In the genomic region with DNA sequence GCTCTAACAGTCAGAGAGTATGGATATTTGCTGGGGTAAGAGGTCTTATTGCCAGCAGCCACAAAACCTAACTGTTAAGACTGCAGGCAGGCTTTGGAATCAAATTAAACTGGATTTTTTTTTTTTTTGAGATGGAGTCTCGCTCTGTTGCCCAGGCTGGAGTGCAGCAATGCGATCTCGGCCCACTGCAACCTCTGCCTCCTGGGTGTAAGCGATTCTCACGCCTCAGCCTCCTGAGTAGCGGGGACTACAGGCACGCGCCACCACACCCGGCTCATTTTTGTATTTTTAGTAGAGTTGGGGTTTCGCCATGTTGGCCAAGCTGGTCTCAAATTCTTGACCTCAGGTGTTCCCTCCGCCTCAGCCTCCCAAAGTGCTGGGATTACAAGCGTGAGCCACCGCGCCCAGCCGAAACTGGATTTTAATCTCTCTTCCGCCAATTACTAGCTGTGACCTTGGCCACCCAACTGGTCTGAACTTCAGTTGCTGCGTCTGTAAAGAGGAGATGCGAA, we compare ENCODE assay signal across 1 cellular context.
TF ChIP-seq lines count a peak whose summit lies in the region.

No MANE protein-coding gene starts in this region.

TF ChIP-seq in GM23338, 12 proteins besides CTCF, POLR2A, EP300 and RAD21 (continued from another document):
- TF ChIP-seq, protein P1, sequence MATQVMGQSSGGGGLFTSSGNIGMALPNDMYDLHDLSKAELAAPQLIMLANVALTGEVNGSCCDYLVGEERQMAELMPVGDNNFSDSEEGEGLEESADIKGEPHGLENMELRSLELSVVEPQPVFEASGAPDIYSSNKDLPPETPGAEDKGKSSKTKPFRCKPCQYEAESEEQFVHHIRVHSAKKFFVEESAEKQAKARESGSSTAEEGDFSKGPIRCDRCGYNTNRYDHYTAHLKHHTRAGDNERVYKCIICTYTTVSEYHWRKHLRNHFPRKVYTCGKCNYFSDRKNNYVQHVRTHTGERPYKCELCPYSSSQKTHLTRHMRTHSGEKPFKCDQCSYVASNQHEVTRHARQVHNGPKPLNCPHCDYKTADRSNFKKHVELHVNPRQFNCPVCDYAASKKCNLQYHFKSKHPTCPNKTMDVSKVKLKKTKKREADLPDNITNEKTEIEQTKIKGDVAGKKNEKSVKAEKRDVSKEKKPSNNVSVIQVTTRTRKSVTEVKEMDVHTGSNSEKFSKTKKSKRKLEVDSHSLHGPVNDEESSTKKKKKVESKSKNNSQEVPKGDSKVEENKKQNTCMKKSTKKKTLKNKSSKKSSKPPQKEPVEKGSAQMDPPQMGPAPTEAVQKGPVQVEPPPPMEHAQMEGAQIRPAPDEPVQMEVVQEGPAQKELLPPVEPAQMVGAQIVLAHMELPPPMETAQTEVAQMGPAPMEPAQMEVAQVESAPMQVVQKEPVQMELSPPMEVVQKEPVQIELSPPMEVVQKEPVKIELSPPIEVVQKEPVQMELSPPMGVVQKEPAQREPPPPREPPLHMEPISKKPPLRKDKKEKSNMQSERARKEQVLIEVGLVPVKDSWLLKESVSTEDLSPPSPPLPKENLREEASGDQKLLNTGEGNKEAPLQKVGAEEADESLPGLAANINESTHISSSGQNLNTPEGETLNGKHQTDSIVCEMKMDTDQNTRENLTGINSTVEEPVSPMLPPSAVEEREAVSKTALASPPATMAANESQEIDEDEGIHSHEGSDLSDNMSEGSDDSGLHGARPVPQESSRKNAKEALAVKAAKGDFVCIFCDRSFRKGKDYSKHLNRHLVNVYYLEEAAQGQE (IDR thresholded peaks at IDR 0.05; ENCODE audit: unreplicated experiment): no peak
- TF ChIP-seq, protein P2, sequence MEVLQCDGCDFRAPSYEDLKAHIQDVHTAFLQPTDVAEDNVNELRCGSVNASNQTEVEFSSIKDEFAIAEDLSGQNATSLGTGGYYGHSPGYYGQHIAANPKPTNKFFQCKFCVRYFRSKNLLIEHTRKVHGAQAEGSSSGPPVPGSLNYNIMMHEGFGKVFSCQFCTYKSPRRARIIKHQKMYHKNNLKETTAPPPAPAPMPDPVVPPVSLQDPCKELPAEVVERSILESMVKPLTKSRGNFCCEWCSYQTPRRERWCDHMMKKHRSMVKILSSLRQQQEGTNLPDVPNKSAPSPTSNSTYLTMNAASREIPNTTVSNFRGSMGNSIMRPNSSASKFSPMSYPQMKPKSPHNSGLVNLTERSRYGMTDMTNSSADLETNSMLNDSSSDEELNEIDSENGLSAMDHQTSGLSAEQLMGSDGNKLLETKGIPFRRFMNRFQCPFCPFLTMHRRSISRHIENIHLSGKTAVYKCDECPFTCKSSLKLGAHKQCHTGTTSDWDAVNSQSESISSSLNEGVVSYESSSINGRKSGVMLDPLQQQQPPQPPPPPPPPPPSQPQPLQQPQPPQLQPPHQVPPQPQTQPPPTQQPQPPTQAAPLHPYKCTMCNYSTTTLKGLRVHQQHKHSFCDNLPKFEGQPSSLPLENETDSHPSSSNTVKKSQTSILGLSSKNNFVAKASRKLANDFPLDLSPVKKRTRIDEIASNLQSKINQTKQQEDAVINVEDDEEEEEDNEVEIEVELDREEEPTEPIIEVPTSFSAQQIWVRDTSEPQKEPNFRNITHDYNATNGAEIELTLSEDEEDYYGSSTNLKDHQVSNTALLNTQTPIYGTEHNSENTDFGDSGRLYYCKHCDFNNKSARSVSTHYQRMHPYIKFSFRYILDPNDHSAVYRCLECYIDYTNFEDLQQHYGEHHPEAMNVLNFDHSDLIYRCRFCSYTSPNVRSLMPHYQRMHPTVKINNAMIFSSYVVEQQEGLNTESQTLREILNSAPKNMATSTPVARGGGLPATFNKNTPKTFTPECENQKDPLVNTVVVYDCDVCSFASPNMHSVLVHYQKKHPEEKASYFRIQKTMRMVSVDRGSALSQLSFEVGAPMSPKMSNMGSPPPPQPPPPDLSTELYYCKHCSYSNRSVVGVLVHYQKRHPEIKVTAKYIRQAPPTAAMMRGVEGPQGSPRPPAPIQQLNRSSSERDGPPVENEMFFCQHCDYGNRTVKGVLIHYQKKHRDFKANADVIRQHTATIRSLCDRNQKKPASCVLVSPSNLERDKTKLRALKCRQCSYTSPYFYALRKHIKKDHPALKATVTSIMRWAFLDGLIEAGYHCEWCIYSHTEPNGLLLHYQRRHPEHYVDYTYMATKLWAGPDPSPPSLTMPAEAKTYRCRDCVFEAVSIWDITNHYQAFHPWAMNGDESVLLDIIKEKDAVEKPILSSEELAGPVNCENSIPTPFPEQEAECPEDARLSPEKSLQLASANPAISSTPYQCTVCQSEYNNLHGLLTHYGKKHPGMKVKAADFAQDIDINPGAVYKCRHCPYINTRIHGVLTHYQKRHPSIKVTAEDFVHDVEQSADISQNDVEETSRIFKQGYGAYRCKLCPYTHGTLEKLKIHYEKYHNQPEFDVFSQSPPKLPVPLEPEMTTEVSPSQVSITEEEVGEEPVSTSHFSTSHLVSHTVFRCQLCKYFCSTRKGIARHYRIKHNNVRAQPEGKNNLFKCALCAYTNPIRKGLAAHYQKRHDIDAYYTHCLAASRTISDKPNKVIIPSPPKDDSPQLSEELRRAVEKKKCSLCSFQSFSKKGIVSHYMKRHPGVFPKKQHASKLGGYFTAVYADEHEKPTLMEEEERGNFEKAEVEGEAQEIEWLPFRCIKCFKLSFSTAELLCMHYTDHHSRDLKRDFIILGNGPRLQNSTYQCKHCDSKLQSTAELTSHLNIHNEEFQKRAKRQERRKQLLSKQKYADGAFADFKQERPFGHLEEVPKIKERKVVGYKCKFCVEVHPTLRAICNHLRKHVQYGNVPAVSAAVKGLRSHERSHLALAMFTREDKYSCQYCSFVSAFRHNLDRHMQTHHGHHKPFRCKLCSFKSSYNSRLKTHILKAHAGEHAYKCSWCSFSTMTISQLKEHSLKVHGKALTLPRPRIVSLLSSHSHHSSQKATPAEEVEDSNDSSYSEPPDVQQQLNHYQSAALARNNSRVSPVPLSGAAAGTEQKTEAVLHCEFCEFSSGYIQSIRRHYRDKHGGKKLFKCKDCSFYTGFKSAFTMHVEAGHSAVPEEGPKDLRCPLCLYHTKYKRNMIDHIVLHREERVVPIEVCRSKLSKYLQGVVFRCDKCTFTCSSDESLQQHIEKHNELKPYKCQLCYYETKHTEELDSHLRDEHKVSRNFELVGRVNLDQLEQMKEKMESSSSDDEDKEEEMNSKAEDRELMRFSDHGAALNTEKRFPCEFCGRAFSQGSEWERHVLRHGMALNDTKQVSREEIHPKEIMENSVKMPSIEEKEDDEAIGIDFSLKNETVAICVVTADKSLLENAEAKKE (CRISPR knock-in tag; IDR thresholded peaks at IDR 0.05): no peak
- TF ChIP-seq NANOG (IDR thresholded peaks at IDR 0.05; ENCODE audit: borderline replicate concordance) (no peak), JUNB (IDR thresholded peaks at IDR 0.05; ENCODE audit: unreplicated experiment) (no peak), EZH2phosphoT487 (IDR thresholded peaks at IDR 0.05; ENCODE audit: unreplicated experiment) (no peak), POLR2AphosphoS5 (IDR thresholded peaks at IDR 0.05; ENCODE audit: low read depth) (no peak), STAT1 (IDR thresholded peaks at IDR 0.05; ENCODE audit: unreplicated experiment) (no peak)
TF ChIP-seq in GM23338: peak in this region for 0.
